In genomic region chr17:5002121-5002788, GRCh38 we compare ENCODE assay signal across 19 cellular contexts. TPM values are rescaled to one million over a fixed set of nuclear protein-coding genes. Genes with fewer than 3 reads are reported as not detected.
"Had no signal": no experiment of that assay in that cellular context is flagged by ENCODE, and none has a peak within 500 bp of the region (broad histone marks: within the 10 kb centered on the region; RNA-seq: fewer than 3 reads in every experiment).

No MANE protein-coding gene starts in this region.

- DNase-seq: effector memory CD8-positive, alpha-beta T cell; foreskin keratinocyte; head of caudate nucleus; kidney glomerular epithelial cell; mammary epithelial cell; mucosa of descending colon; naive thymus-derived CD8-positive, alpha-beta T cell; stimulated activated CD4-positive, alpha-beta T cell treated with anti-CD3 and anti-CD28 coated beads, Interleukin-2, amount 100 ng/mL, for 48 hours; stimulated activated naive CD4-positive, alpha-beta T cell treated with Interleukin-2 at 50 U/mL for 16 hours; tibial artery; upper lobe of right lung had no signal

- H3K9me3 Mint-ChIP-seq: dendritic cell treated with granulocyte-macrophage colony-stimulating factor and Interleukin-4, amounts not matched to agents 40 ng/mL and 50 ng/mL, for 4 days; effector memory CD8-positive, alpha-beta T cell; naive thymus-derived CD8-positive, alpha-beta T cell had no signal

- H3K27ac Mint-ChIP-seq: dendritic cell treated with granulocyte-macrophage colony-stimulating factor and Interleukin-4, amounts not matched to agents 40 ng/mL and 50 ng/mL, for 4 days; naive thymus-derived CD8-positive, alpha-beta T cell had no signal

- H3K9me3 ChIP-seq: mucosa of descending colon, right atrium auricular region, tibial artery, upper lobe of right lung, vagina had no signal

- H3K27ac ChIP-seq: foreskin keratinocyte, hepatocyte, tibial artery, upper lobe of right lung, vagina had no signal

- H3K4me2 ChIP-seq: hepatocyte, smooth muscle cell had no signal

- H2AFZ ChIP-seq: hepatocyte had no signal

- H3K27me3 Mint-ChIP-seq: dendritic cell treated with granulocyte-macrophage colony-stimulating factor and Interleukin-4, amounts not matched to agents 40 ng/mL and 50 ng/mL, for 4 days; effector memory CD8-positive, alpha-beta T cell; naive thymus-derived CD8-positive, alpha-beta T cell had no signal

- H3K4me1 ChIP-seq: foreskin keratinocyte had no signal

- H3K27me3 ChIP-seq: foreskin keratinocyte, hepatocyte, right atrium auricular region, tibial artery, upper lobe of right lung, vagina had no signal

- H3K4me3 ChIP-seq: hepatocyte, mucosa of descending colon, right atrium auricular region, smooth muscle cell, tibial artery, upper lobe of right lung, vagina had no signal

- ATAC-seq: effector memory CD8-positive, alpha-beta T cell; foreskin keratinocyte; mucosa of descending colon; naive thymus-derived CD8-positive, alpha-beta T cell; upper lobe of right lung had no signal

- H3K4me3 Mint-ChIP-seq: dendritic cell treated with granulocyte-macrophage colony-stimulating factor and Interleukin-4, amounts not matched to agents 40 ng/mL and 50 ng/mL, for 4 days; effector memory CD8-positive, alpha-beta T cell; naive thymus-derived CD8-positive, alpha-beta T cell had no signal

RNA-seq across cellular contexts. Expression of gene INCA1, which starts 4.9 kb away (rescaled TPM):
- total RNA-seq: epithelial cell of proximal tubule, smooth muscle cell had no signal

RNA-seq across cellular contexts. Expression of gene SLC52A1, which starts 33.0 kb away (rescaled TPM):
- total RNA-seq: omental fat pad, right atrium auricular region, temporal lobe had no signal
- polyA plus RNA-seq: hepatocyte; naive thymus-derived CD8-positive, alpha-beta T cell had no signal
